ENCODE assay signal across 1 cellular context in the genomic region with DNA sequence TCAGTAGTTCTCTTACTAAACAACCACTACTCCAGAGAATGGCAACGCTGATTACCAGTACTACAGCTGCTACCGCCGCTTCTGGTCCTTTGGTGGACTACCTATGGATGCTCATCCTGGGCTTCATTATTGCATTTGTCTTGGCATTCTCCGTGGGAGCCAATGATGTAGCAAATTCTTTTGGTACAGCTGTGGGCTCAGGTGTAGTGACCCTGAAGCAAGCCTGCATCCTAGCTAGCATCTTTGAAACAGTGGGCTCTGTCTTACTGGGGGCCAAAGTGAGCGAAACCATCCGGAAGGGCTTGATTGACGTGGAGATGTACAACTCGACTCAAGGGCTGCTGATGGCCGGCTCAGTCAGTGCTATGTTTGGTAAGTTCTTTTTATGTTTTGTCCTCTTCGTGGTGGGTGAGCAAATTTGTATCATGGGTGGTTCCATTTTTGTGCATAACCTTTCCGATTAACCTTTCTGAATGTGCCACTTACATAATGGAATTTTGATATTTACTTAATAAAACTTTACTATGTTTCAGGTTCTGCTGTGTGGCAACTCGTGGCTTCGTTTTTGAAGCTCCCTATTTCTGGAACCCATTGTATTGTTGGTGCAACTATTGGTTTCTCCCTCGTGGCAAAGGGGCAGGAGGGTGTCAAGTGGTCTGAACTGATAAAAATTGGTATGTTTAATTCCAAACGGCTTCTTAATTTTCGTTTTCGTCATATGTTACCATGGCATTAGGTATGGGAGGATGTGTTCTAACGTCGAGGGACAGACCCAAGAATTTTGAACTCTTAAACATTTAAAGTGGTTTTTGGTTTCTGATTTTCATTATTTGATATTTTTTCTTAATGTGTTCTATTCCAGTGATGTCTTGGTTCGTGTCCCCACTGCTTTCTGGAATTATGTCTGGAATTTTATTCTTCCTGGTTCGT.
TF ChIP-seq lines count a peak whose summit lies in the region.

No MANE protein-coding gene starts in this region.

TF ChIP-seq in H1, 55 proteins besides CTCF, POLR2A, EP300 and RAD21:
- no peak for TF ChIP-seq RNF2 (IDR thresholded peaks at IDR 0.05; ENCODE audit: borderline replicate concordance, low read depth, low read length, missing control alignments, poor library complexity, severe bottlenecking)
- TF ChIP-seq SIN3A (conservative IDR thresholded peaks at IDR 0.05 in 1 of 2, IDR thresholded peaks at IDR 0.05 in 1 of 2; ENCODE audit: low read depth in 1 of 2, low read length in 2 of 2) = 0 out of 4 replicates have a peak, but pooled peaks of 1 of the 2 experiments have one; percentile 25
